Comparison of ENCODE assay signal across 10 cellular contexts in genomic region chr7:3955026-3955425, GRCh38.
"Had no signal": no experiment of that assay in that cellular context is flagged by ENCODE, and none has a peak within 500 bp of the region (broad histone marks: within the 10 kb centered on the region; RNA-seq: fewer than 3 reads in every experiment).

No MANE protein-coding gene starts in this region.

- H3K4me1 ChIP-seq: transverse colon, uterus had no signal

- H3K27me3 ChIP-seq: transverse colon, uterus had no signal

- H3K4me3 ChIP-seq: lung, transverse colon, uterus had no signal

- H3K27ac ChIP-seq: transverse colon, uterus had no signal

- H3K27ac Mint-ChIP-seq: activated naive CD8-positive, alpha-beta T cell had no signal

- H3K4me3 Mint-ChIP-seq: activated naive CD8-positive, alpha-beta T cell had no signal

- H3K9me3 ChIP-seq: transverse colon, uterus had no signal

- H3K27me3 Mint-ChIP-seq: activated naive CD8-positive, alpha-beta T cell had no signal

- H3K36me3 Mint-ChIP-seq: activated naive CD8-positive, alpha-beta T cell had no signal

- DNase-seq: activated CD4-positive, alpha-beta T cell treated with anti-CD3 and anti-CD28 coated beads, Interleukin-2, amount 50 U/mL, for 4 hours; activated gamma-delta T cell treated with Interleukin-2 at 50 U/mL for 16 hours; foreskin fibroblast; hypothalamus; midbrain; stimulated activated CD4-positive, alpha-beta T cell treated with anti-CD3 and anti-CD28 coated beads, Interleukin-2, amount 100 ng/mL, for 24 hours; transverse colon; uterus had no signal

- H3K36me3 ChIP-seq: transverse colon, uterus had no signal
